In the genomic region with DNA sequence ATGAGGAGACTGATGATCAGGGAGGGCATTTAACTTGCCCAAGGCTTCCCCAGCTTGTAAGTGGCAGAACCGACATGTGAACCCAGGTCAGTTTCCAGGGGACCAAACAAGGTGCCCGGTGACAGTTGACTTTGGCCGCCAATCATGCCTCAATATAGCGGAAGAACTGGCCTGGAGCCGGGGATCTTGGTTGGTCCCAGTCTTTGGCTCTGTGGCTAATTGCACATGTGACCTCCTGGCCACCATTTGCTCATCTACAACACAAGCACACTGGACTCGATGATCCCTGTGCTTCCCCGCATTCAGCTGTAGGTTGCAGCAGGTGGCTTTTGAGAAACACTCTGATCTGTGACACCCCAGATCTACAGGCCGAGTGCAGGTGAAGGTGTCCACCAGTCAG, we compare ENCODE assay signal across 13 cellular contexts. TPM values are rescaled to one million over a fixed set of nuclear protein-coding genes. Genes with fewer than 3 reads are reported as not detected.
DNase-seq lines count a peak whose midpoint lies in the region; ATAC-seq, FAIRE-seq and TF ChIP-seq lines count a peak whose summit lies in the region.
"Had no signal": no experiment of that assay in that cellular context is flagged by ENCODE, and none has a peak within 500 bp of the region (broad histone marks: within the 10 kb centered on the region; RNA-seq: fewer than 3 reads in every experiment).

No MANE protein-coding gene starts in this region.

- H3K36me3 ChIP-seq in liver (ENCODE audit: control insufficient read depth in 4 of 4, insufficient read depth in 3 of 4, low read depth in 1 of 4, low read length in 3 of 4) (peaks cover 0 to 2% (median 0%) of the 10 kb centered on the region in 4 donors), HepG2 (replicated peaks in 1 of 2; ENCODE audit: control insufficient read depth in 1 of 2, insufficient read depth in 2 of 2, low read length in 2 of 2) (0 out of 5 replicates have a peak, but pooled peaks cover 0 to 1% of the 10 kb centered on the region in 2 experiments), kidney (ENCODE audit: control insufficient read depth in 1 of 2, insufficient read depth in 2 of 2, low read length in 2 of 2) (peaks cover 0 to 5% of the 10 kb centered on the region in 2 donors), sigmoid colon (no peaks in the 10 kb centered on the region), SJCRH30 (no peaks in the 10 kb centered on the region)

- TF ChIP-seq RAD21 in liver (IDR thresholded peaks at IDR 0.05) (peak in 1 of 2 donors; percentile 13), HepG2 (CRISPR knock-in tag; IDR thresholded peaks at IDR 0.05) (no peak)

- H3K4me3 ChIP-seq in liver (ENCODE audit: low read depth in 1 of 3, low read length in 3 of 3) (peak overlapping the region in 2 of 3 donors; percentile 20 to 57), HepG2 (replicated peaks in 1 of 3; ENCODE audit: insufficient read depth in 1 of 3, low read depth in 2 of 3, low read length in 3 of 3) (no peak overlapping the region), kidney (ENCODE audit: low read length in 2 of 2) (no peak overlapping the region), sigmoid colon (no peak overlapping the region), SJCRH30 (no peak overlapping the region)

- H3K9ac ChIP-seq in liver (ENCODE audit: low read depth in 1 of 2, low read length in 2 of 2): no peak overlapping the region
- H3K9ac ChIP-seq in HepG2 (ENCODE audit: insufficient read depth, low read depth, low read length): no peak overlapping the region
- peak overlapping the region in 1 of 2 donors; percentile 23 for H3K9ac ChIP-seq in kidney (ENCODE audit: low read length in 2 of 2)

- in situ Hi-C loops in HepG2 (cut with HindIII; ENCODE audit: extremely low pct_ligation_motif_present, low pct_unique_long_range_greater_than_20kb) (loop anchor here (10.0 kb wide), 2 partner anchors 115 to 255 kb away; no protein-coding TSS in a partner anchor), G401 (cut with HindIII; ENCODE audit: low sequenced_read_pairs) (no loop called here)

- H4K20me1 ChIP-seq in HepG2 (ENCODE audit: insufficient read depth, low read length): no peaks in the 10 kb centered on the region

- H3K4me2 ChIP-seq in HepG2 (ENCODE audit: low read depth, low read length): no peak overlapping the region

- peaks cover 13 to 75% (median 59%) of the 10 kb centered on the region in 4 donors for H3K4me1 ChIP-seq in liver (ENCODE audit: control insufficient read depth in 4 of 4, insufficient read depth in 4 of 4, low read length in 3 of 4)
- H3K4me1 ChIP-seq in HepG2 (ENCODE audit: insufficient read depth, low read length): no peaks in the 10 kb centered on the region
- peaks cover 14% of the 10 kb centered on the region in 2 donors for H3K4me1 ChIP-seq in kidney (ENCODE audit: control insufficient read depth in 1 of 2, insufficient read depth in 1 of 2, low read depth in 1 of 2, low read length in 2 of 2)
- peaks cover 0 to 70% (median 61%) of the 10 kb centered on the region in 4 donors for H3K4me1 ChIP-seq in sigmoid colon
- peaks cover 16% of the 10 kb centered on the region for H3K4me1 ChIP-seq in SJCRH30

- H3K4me1 Mint-ChIP-seq in MCF 10A (ENCODE audit: insufficient read depth, unreplicated experiment): peaks cover 11% of the 10 kb centered on the region
- no peaks in the 10 kb centered on the region for H3K4me1 Mint-ChIP-seq in activated T-helper 2 cell treated with anti-CD3 and anti-CD28 coated beads, Interferon-gamma antibody, Interleukin-2, Interleukin-4, amounts not matched to agents 10 μg/mL and 5 μg/mL and 100 μg/mL, durations not matched to agents 14 hours and 24 hours and 36 hours (ENCODE audit: low read depth)

- H3K79me2 ChIP-seq in HepG2 (ENCODE audit: insufficient read depth, low read length): no peaks in the 10 kb centered on the region

- TF ChIP-seq CTCF in liver (IDR thresholded peaks at IDR 0.05; ENCODE audit: low read depth, low read length, missing input control): no peak
- no peak for TF ChIP-seq CTCF in HepG2 (CRISPR knock-in tag; IDR thresholded peaks at IDR 0.05)
- no peak for TF ChIP-seq CTCF in kidney (IDR thresholded peaks at IDR 0.05; ENCODE audit: borderline replicate concordance, extremely low read depth, insufficient read depth)
- TF ChIP-seq CTCF in sigmoid colon (IDR thresholded peaks at IDR 0.05): no peak
- no peak for TF ChIP-seq CTCF in MCF 10A (IDR thresholded peaks at IDR 0.05; ENCODE audit: unreplicated experiment)

- FAIRE-seq in HepG2 (lab: Jason Lieb, UNC) (no peak), kidney (lab: Jason Lieb, UNC) (no peak)
- FAIRE-seq: A204.1 had no signal

- peaks cover 13% of the 10 kb centered on the region for H3K27me3 Mint-ChIP-seq in MCF 10A (ENCODE audit: insufficient read depth, unreplicated experiment)
- H3K27me3 Mint-ChIP-seq in activated T-helper 2 cell treated with anti-CD3 and anti-CD28 coated beads, Interferon-gamma antibody, Interleukin-2, Interleukin-4, amounts not matched to agents 10 μg/mL and 5 μg/mL and 100 μg/mL, durations not matched to agents 14 hours and 24 hours and 36 hours (ENCODE audit: low read depth): peaks cover 6% of the 10 kb centered on the region

- CTCF ChIA-PET in HepG2 (lab: Yijun Ruan, JAX; ENCODE audit: low intra/inter-chr PET ratio, low total read pairs) (no interaction called here), MCF 10A (lab: Yijun Ruan, JAX) (no interaction called here)

- no peak overlapping the region for H2AFZ ChIP-seq in HepG2 (ENCODE audit: low read length)

- no TSS peak for BruUV-seq in HepG2 (replicated peaks; lab: Mats Ljungman, UMichigan)
- no TSS peak for BruUV-seq in MCF 10A (replicated peaks; lab: Mats Ljungman, UMichigan)

- TF ChIP-seq EP300 in HepG2 (IDR thresholded peaks at IDR 0.05; ENCODE audit: low read depth in 2 of 2, low read length in 2 of 2) (no peak), HepG2 (CRISPR knock-in tag; IDR thresholded peaks at IDR 0.05; ENCODE audit: borderline replicate concordance) (no peak), sigmoid colon (IDR thresholded peaks at IDR 0.05) (no peak)

- H3K27ac Mint-ChIP-seq in MCF 10A (ENCODE audit: low read depth, unreplicated experiment): no peak overlapping the region
- H3K27ac Mint-ChIP-seq in activated T-helper 2 cell treated with anti-CD3 and anti-CD28 coated beads, Interferon-gamma antibody, Interleukin-2, Interleukin-4, amounts not matched to agents 10 μg/mL and 5 μg/mL and 100 μg/mL, durations not matched to agents 14 hours and 24 hours and 36 hours: no peak overlapping the region
- H3K27ac Mint-ChIP-seq: HFFc6 had no signal

- H3K4me3 Mint-ChIP-seq in MCF 10A (ENCODE audit: unreplicated experiment): no peak overlapping the region
- no peak overlapping the region for H3K4me3 Mint-ChIP-seq in activated T-helper 2 cell treated with anti-CD3 and anti-CD28 coated beads, Interferon-gamma antibody, Interleukin-2, Interleukin-4, amounts not matched to agents 10 μg/mL and 5 μg/mL and 100 μg/mL, durations not matched to agents 14 hours and 24 hours and 36 hours (ENCODE audit: low read depth)
- H3K4me3 Mint-ChIP-seq: HFFc6 had no signal

- no peaks in the 10 kb centered on the region for H3K36me3 Mint-ChIP-seq in MCF 10A (ENCODE audit: insufficient read depth, unreplicated experiment)
- no peaks in the 10 kb centered on the region for H3K36me3 Mint-ChIP-seq in activated T-helper 2 cell treated with anti-CD3 and anti-CD28 coated beads, Interferon-gamma antibody, Interleukin-2, Interleukin-4, amounts not matched to agents 10 μg/mL and 5 μg/mL and 100 μg/mL, durations not matched to agents 14 hours and 24 hours and 36 hours (ENCODE audit: low read depth)

- DNase-seq in HepG2 (ENCODE audit: low spot score) (no peak), kidney (no peak), sigmoid colon (peak; percentile 45), SJCRH30 (no peak), MCF 10A (ENCODE audit: unreplicated experiment) (no peak), G401 (ENCODE audit: low spot score) (no peak)
- DNase-seq in activated T-helper 2 cell treated with anti-CD3 and anti-CD28 coated beads, Interferon-gamma antibody, Interleukin-2, Interleukin-4, amounts not matched to agents 10 μg/mL and 5 μg/mL and 100 μg/mL, durations not matched to agents 14 hours and 24 hours and 36 hours (ENCODE audit: low spot score): no peak
- DNase-seq: DMS 273 treated with DMSO at 0.1 percent for 48 hours, HFFc6, NCI-H1092, NCI-H2107 had no signal

- no peak for TF ChIP-seq POLR2A in HepG2 (IDR thresholded peaks at IDR 0.05; ENCODE audit: insufficient read depth in 1 of 2, low read depth in 2 of 2, low read length in 2 of 2)
- TF ChIP-seq POLR2A in sigmoid colon (IDR thresholded peaks at IDR 0.05): no peak

- H3K9me3 ChIP-seq in liver (ENCODE audit: control insufficient read depth in 4 of 4, low read length in 3 of 4) (no peaks in the 10 kb centered on the region), HepG2 (ENCODE audit: low read length) (no peaks in the 10 kb centered on the region), kidney (ENCODE audit: control insufficient read depth in 1 of 2, low read length in 2 of 2) (no peaks in the 10 kb centered on the region), sigmoid colon (no peaks in the 10 kb centered on the region), SJCRH30 (replicated peaks) (no peaks in the 10 kb centered on the region)

- no peaks in the 10 kb centered on the region for H3K9me3 Mint-ChIP-seq in MCF 10A (ENCODE audit: unreplicated experiment)
- no peaks in the 10 kb centered on the region for H3K9me3 Mint-ChIP-seq in activated T-helper 2 cell treated with anti-CD3 and anti-CD28 coated beads, Interferon-gamma antibody, Interleukin-2, Interleukin-4, amounts not matched to agents 10 μg/mL and 5 μg/mL and 100 μg/mL, durations not matched to agents 14 hours and 24 hours and 36 hours
- H3K9me3 Mint-ChIP-seq: HFFc6 had no signal

- 33% methylated on average over 8 of the region's 8 CpGs for WGBS in liver
- WGBS in HepG2 (ENCODE audit: low lambda C conversion rate): 88% methylated on average over 4 of the region's 8 CpGs
- 93% methylated on average over 8 of the region's 8 CpGs for WGBS in sigmoid colon, 2 donors

- H3K27me3 ChIP-seq in liver (ENCODE audit: control insufficient read depth in 4 of 4, insufficient read depth in 4 of 4, low read length in 3 of 4) (no peaks in the 10 kb centered on the region), HepG2 (ENCODE audit: control insufficient read depth in 1 of 2, insufficient read depth in 2 of 2, low read length in 2 of 2) (no peaks in the 10 kb centered on the region), sigmoid colon (no peaks in the 10 kb centered on the region), SJCRH30 (no peaks in the 10 kb centered on the region)

- intact Hi-C loops in HepG2 (cut with micrococcal nuclease; ENCODE audit: unreplicated experiment) (no loop called here), kidney (cut with DNase I) (no loop called here), sigmoid colon (cut with DNase I) (no loop called here), MCF 10A (cut with micrococcal nuclease) (loop anchor here (5.0 to 10.0 kb wide), 2 partner anchors 65 to 257 kb away; no protein-coding TSS in a partner anchor)
- intact Hi-C loops in activated T-helper 2 cell treated with anti-CD3 and anti-CD28 coated beads, Interferon-gamma antibody, Interleukin-2, Interleukin-4, amounts not matched to agents 10 μg/mL and 5 μg/mL and 100 μg/mL, durations not matched to agents 14 hours and 24 hours and 36 hours (cut with micrococcal nuclease): no loop called here

- no peak for ATAC-seq in HepG2

- H3K27ac ChIP-seq in liver (ENCODE audit: low read depth in 1 of 2, low read length in 2 of 2) (peak overlapping the region; percentile 86 to 89), HepG2 (ENCODE audit: extremely low read length, insufficient read depth, low read length) (no peak overlapping the region), kidney (ENCODE audit: low read depth in 2 of 2, low read length in 2 of 2) (peak overlapping the region; percentile 74 to 78), sigmoid colon (peak overlapping the region; percentile 47 to 83 (median 80)), SJCRH30 (no peak overlapping the region)

- POLR2A ChIA-PET in HepG2 (lab: Yijun Ruan, JAX): no interaction called here
- POLR2A ChIA-PET in MCF 10A (lab: Yijun Ruan, JAX): no interaction called here

RNA-seq across cellular contexts. Expression of a gene that starts 13.9 kb away (rescaled TPM):
- total RNA-seq in liver (100 to 1,000 TPM in 1 of 2 donors, 10 to 100 TPM in 1; 12.9 to 288 TPM), HepG2 (2016; rRNA removed; fragmentation: Illumina TruSeq; extraction: Trizol) (6.0 and 8.6 TPM in 2 replicates), kidney (56.8 TPM), sigmoid colon (100 to 1,000 TPM; 116 to 295 (median 161) TPM), MCF 10A (2022) (1.0 and 1.3 TPM in 2 replicates)
- polyA plus RNA-seq in liver (10 to 100 TPM; 46.5 to 57.8 TPM), HepG2 (2011; rRNA removed) (6.2 and 6.4 TPM in 2 replicates), kidney (ENCODE audit: insufficient read depth, low read depth, low replicate concordance) (13.8 TPM), sigmoid colon (10 to 100 TPM in 1 of 3 donors, 1 to 10 TPM in 2; 5.3 to 36.0 (median 5.4) TPM)
- total RNA-seq in HepG2 (2016; cell fraction: cytosol; rRNA removed; fragmentation: Illumina TruSeq; extraction: Trizol; ENCODE audit: low read depth): 3.7 and 5.2 TPM in 2 replicates
- 4.7 and 10.3 TPM in 2 replicates for total RNA-seq in HepG2 (2016; cell fraction: insoluble cytoplasmic fraction; rRNA removed; fragmentation: Illumina TruSeq; extraction: Trizol)
- total RNA-seq in HepG2 (2016; cell fraction: membrane; rRNA removed; fragmentation: Illumina TruSeq; extraction: Trizol): 4.2 and 5.9 TPM in 2 replicates
- 14.3 and 17.9 TPM in 2 replicates for total RNA-seq in HepG2 (2016; cell fraction: nucleus; rRNA removed; fragmentation: Illumina TruSeq; extraction: Trizol)
- 3.4 and 4.6 TPM in 2 replicates for polyA plus RNA-seq in HepG2 (2011; cell fraction: cytosol; rRNA removed)
- polyA plus RNA-seq in HepG2 (2011; cell fraction: nucleus; rRNA removed): 18.8 and 19.2 TPM in 2 replicates
- polyA plus RNA-seq in HepG2 (2012): 4.3 and 4.9 TPM in 2 replicates
- polyA plus RNA-seq in HepG2 (2016; cell fraction: cytosol; fragmentation: Illumina TruSeq; extraction: Trizol; ENCODE audit: low read depth): 0.51 TPM in 2 replicates
- 3.6 and 4.3 TPM in 2 replicates for polyA plus RNA-seq in HepG2 (2016; cell fraction: insoluble cytoplasmic fraction; fragmentation: Illumina TruSeq; extraction: Trizol; ENCODE audit: low read depth)
- polyA plus RNA-seq in HepG2 (2016; cell fraction: membrane; fragmentation: Illumina TruSeq; extraction: Trizol; ENCODE audit: low read depth): 1.0 and 1.2 TPM in 2 replicates
- polyA plus RNA-seq in HepG2 (2016; cell fraction: nucleus; fragmentation: Illumina TruSeq; extraction: Trizol; ENCODE audit: insufficient read depth, low read depth): 18.5 and 20.2 TPM in 2 replicates
- 24.1 and 29.2 TPM in 2 replicates for polyA minus RNA-seq in HepG2 (2011; rRNA and poly(A)+ RNA removed; ENCODE audit: low replicate concordance)
- 5.0 and 5.1 TPM in 2 replicates for polyA minus RNA-seq in HepG2 (2011; cell fraction: cytosol; rRNA and poly(A)+ RNA removed)
- 23.6 and 44.9 TPM in 2 replicates for polyA minus RNA-seq in HepG2 (2011; cell fraction: nucleus; rRNA and poly(A)+ RNA removed)
- total RNA-seq in SJCRH30 (2014; rRNA removed; shearing (Covaris generic)): 2.9 and 3.3 TPM in 2 replicates
- total RNA-seq in activated T-helper 2 cell treated with anti-CD3 and anti-CD28 coated beads, Interferon-gamma antibody, Interleukin-2, Interleukin-4, amounts not matched to agents 10 μg/mL and 5 μg/mL and 100 μg/mL, durations not matched to agents 14 hours and 24 hours and 36 hours: 12.1 and 12.9 TPM in 2 replicates
- total RNA-seq in G401 (2014; rRNA removed; shearing (Covaris generic)): 1.7 and 2.6 TPM in 2 replicates

RNA-seq across cellular contexts. Expression of a gene that starts 32.9 kb away (rescaled TPM):
- 10 to 100 TPM in 1 of 2 donors, 1 to 10 TPM in 1; 9.4 to 22.1 TPM for total RNA-seq in liver
- polyA plus RNA-seq in liver: 10 to 100 TPM; 14.1 to 15.7 TPM
- total RNA-seq in HepG2 (2016; rRNA removed; fragmentation: Illumina TruSeq; extraction: Trizol): 114 and 144 TPM in 2 replicates
- 14.1 and 15.1 TPM in 2 replicates for total RNA-seq in HepG2 (2016; cell fraction: cytosol; rRNA removed; fragmentation: Illumina TruSeq; extraction: Trizol; ENCODE audit: low read depth)
- 113 and 144 TPM in 2 replicates for total RNA-seq in HepG2 (2016; cell fraction: insoluble cytoplasmic fraction; rRNA removed; fragmentation: Illumina TruSeq; extraction: Trizol)
- 42.9 and 44.0 TPM in 2 replicates for total RNA-seq in HepG2 (2016; cell fraction: membrane; rRNA removed; fragmentation: Illumina TruSeq; extraction: Trizol)
- total RNA-seq in HepG2 (2016; cell fraction: nucleus; rRNA removed; fragmentation: Illumina TruSeq; extraction: Trizol): 46.7 and 49.9 TPM in 2 replicates
- polyA plus RNA-seq in HepG2 (2011; rRNA removed): 20.5 and 23.3 TPM in 2 replicates
- polyA plus RNA-seq in HepG2 (2011; cell fraction: cytosol; rRNA removed): 18.8 and 19.2 TPM in 2 replicates
- 9.4 and 9.6 TPM in 2 replicates for polyA plus RNA-seq in HepG2 (2011; cell fraction: nucleus; rRNA removed)
- polyA plus RNA-seq in HepG2 (2012): 24.4 and 35.2 TPM in 2 replicates
- 11.6 and 12.8 TPM in 2 replicates for polyA plus RNA-seq in HepG2 (2016; cell fraction: cytosol; fragmentation: Illumina TruSeq; extraction: Trizol; ENCODE audit: low read depth)
- polyA plus RNA-seq in HepG2 (2016; cell fraction: insoluble cytoplasmic fraction; fragmentation: Illumina TruSeq; extraction: Trizol; ENCODE audit: low read depth): 144 TPM in 2 replicates
- polyA plus RNA-seq in HepG2 (2016; cell fraction: membrane; fragmentation: Illumina TruSeq; extraction: Trizol; ENCODE audit: low read depth): 28.5 and 28.6 TPM in 2 replicates
- polyA plus RNA-seq in HepG2 (2016; cell fraction: nucleus; fragmentation: Illumina TruSeq; extraction: Trizol; ENCODE audit: insufficient read depth, low read depth): 65.0 and 67.4 TPM in 2 replicates
- 11.1 and 15.9 TPM in 2 replicates for polyA minus RNA-seq in HepG2 (2011; rRNA and poly(A)+ RNA removed; ENCODE audit: low replicate concordance)
- 11.2 and 14.4 TPM in 2 replicates for polyA minus RNA-seq in HepG2 (2011; cell fraction: cytosol; rRNA and poly(A)+ RNA removed)
- 6.8 and 7.1 TPM in 2 replicates for polyA minus RNA-seq in HepG2 (2011; cell fraction: nucleus; rRNA and poly(A)+ RNA removed)
- 24.9 TPM for total RNA-seq in kidney
- polyA plus RNA-seq in kidney (ENCODE audit: insufficient read depth, low read depth, low replicate concordance): 30.3 TPM
- total RNA-seq in sigmoid colon: 10 to 100 TPM; 11.9 to 17.1 (median 12.1) TPM
- polyA plus RNA-seq in sigmoid colon: 10 to 100 TPM; 27.0 to 34.8 (median 28.9) TPM
- total RNA-seq in SJCRH30 (2014; rRNA removed; shearing (Covaris generic)): 82.3 and 86.7 TPM in 2 replicates
- 10.7 and 13.8 TPM in 2 replicates for total RNA-seq in MCF 10A (2022)
- total RNA-seq in activated T-helper 2 cell treated with anti-CD3 and anti-CD28 coated beads, Interferon-gamma antibody, Interleukin-2, Interleukin-4, amounts not matched to agents 10 μg/mL and 5 μg/mL and 100 μg/mL, durations not matched to agents 14 hours and 24 hours and 36 hours: 82.5 and 86.2 TPM in 2 replicates
- total RNA-seq in G401 (2014; rRNA removed; shearing (Covaris generic)): 73.7 and 94.8 TPM in 2 replicates

RNA-seq across cellular contexts. Expression of a gene that starts 37.0 kb away (rescaled TPM):
- total RNA-seq in liver (10 to 100 TPM in 1 of 2 donors, 1 to 10 TPM in 1; 6.8 to 24.2 TPM), HepG2 (2016; rRNA removed; fragmentation: Illumina TruSeq; extraction: Trizol) (40.5 and 46.7 TPM in 2 replicates), kidney (14.7 TPM), sigmoid colon (10 to 100 TPM; 11.6 to 29.3 (median 16.5) TPM), MCF 10A (2022) (38.9 and 48.9 TPM in 2 replicates)
- polyA plus RNA-seq in liver (10 to 100 TPM; 15.7 to 24.7 TPM), HepG2 (2011; rRNA removed) (19.2 and 21.0 TPM in 2 replicates), kidney (ENCODE audit: insufficient read depth, low read depth, low replicate concordance) (18.8 TPM), sigmoid colon (10 to 100 TPM in 2 of 3 donors, 1 to 10 TPM in 1; 5.3 to 17.9 (median 14.4) TPM)
- total RNA-seq in HepG2 (2016; cell fraction: cytosol; rRNA removed; fragmentation: Illumina TruSeq; extraction: Trizol; ENCODE audit: low read depth): 26.9 and 30.3 TPM in 2 replicates
- total RNA-seq in HepG2 (2016; cell fraction: insoluble cytoplasmic fraction; rRNA removed; fragmentation: Illumina TruSeq; extraction: Trizol): 42.1 and 42.5 TPM in 2 replicates
- 25.3 and 29.0 TPM in 2 replicates for total RNA-seq in HepG2 (2016; cell fraction: membrane; rRNA removed; fragmentation: Illumina TruSeq; extraction: Trizol)
- 31.4 and 33.2 TPM in 2 replicates for total RNA-seq in HepG2 (2016; cell fraction: nucleus; rRNA removed; fragmentation: Illumina TruSeq; extraction: Trizol)
- 16.6 and 17.1 TPM in 2 replicates for polyA plus RNA-seq in HepG2 (2011; cell fraction: cytosol; rRNA removed)
- 34.1 and 41.7 TPM in 2 replicates for polyA plus RNA-seq in HepG2 (2011; cell fraction: nucleus; rRNA removed)
- 18.9 and 22.6 TPM in 2 replicates for polyA plus RNA-seq in HepG2 (2012)
- polyA plus RNA-seq in HepG2 (2016; cell fraction: cytosol; fragmentation: Illumina TruSeq; extraction: Trizol; ENCODE audit: low read depth): 13.7 and 19.0 TPM in 2 replicates
- 40.3 and 40.9 TPM in 2 replicates for polyA plus RNA-seq in HepG2 (2016; cell fraction: insoluble cytoplasmic fraction; fragmentation: Illumina TruSeq; extraction: Trizol; ENCODE audit: low read depth)
- polyA plus RNA-seq in HepG2 (2016; cell fraction: membrane; fragmentation: Illumina TruSeq; extraction: Trizol; ENCODE audit: low read depth): 18.2 and 23.2 TPM in 2 replicates
- 65.5 and 73.7 TPM in 2 replicates for polyA plus RNA-seq in HepG2 (2016; cell fraction: nucleus; fragmentation: Illumina TruSeq; extraction: Trizol; ENCODE audit: insufficient read depth, low read depth)
- 7.5 and 22.5 TPM in 2 replicates for polyA minus RNA-seq in HepG2 (2011; rRNA and poly(A)+ RNA removed; ENCODE audit: low replicate concordance)
- 6.2 and 6.4 TPM in 2 replicates for polyA minus RNA-seq in HepG2 (2011; cell fraction: cytosol; rRNA and poly(A)+ RNA removed)
- polyA minus RNA-seq in HepG2 (2011; cell fraction: nucleus; rRNA and poly(A)+ RNA removed): 6.6 and 10.9 TPM in 2 replicates
- 25.9 and 27.8 TPM in 2 replicates for total RNA-seq in SJCRH30 (2014; rRNA removed; shearing (Covaris generic))
- 33.4 and 34.9 TPM in 2 replicates for total RNA-seq in activated T-helper 2 cell treated with anti-CD3 and anti-CD28 coated beads, Interferon-gamma antibody, Interleukin-2, Interleukin-4, amounts not matched to agents 10 μg/mL and 5 μg/mL and 100 μg/mL, durations not matched to agents 14 hours and 24 hours and 36 hours
- total RNA-seq in G401 (2014; rRNA removed; shearing (Covaris generic)): 47.9 and 54.5 TPM in 2 replicates

Comparison
In these comparisons a context has a peak if more than half of its experiments do, and no peak if none do; other contexts are left out.
1. H3K27ac ChIP-seq: peak in liver (2 of 2), kidney (2 of 2) and sigmoid colon (4 of 4); none in HepG2 (single experiment) and SJCRH30 (single experiment).
2. H3K4me3 ChIP-seq: peak in liver (2 of 3); none in HepG2 (0 of 3), kidney (0 of 2), sigmoid colon (0 of 4) and SJCRH30 (single experiment).